27 cellular contexts compared by ENCODE assay signal in genomic region chr11:104852811-104853210, GRCh38. TPM values are rescaled to one million over a fixed set of nuclear protein-coding genes. Genes with fewer than 3 reads are reported as not detected.
"Had no signal": no experiment of that assay in that cellular context is flagged by ENCODE, and none has a peak within 500 bp of the region (broad histone marks: within the 10 kb centered on the region; RNA-seq: fewer than 3 reads in every experiment).

No MANE protein-coding gene starts in this region.

- H3K36me3 ChIP-seq: gastroesophageal sphincter, heart right ventricle, neural progenitor cell, tibial nerve had no signal

- H3K27ac ChIP-seq: epithelial cell of prostate, gastroesophageal sphincter, heart right ventricle, neural progenitor cell, tibial nerve, VCaP had no signal

- H3K4me3 ChIP-seq: gastroesophageal sphincter, heart right ventricle, mucosa of descending colon, neural progenitor cell, tibial nerve had no signal

- H3K27me3 ChIP-seq: gastroesophageal sphincter, heart right ventricle, neural progenitor cell, tibial nerve had no signal

- H2AFZ ChIP-seq: neural progenitor cell had no signal

- H3K4me1 ChIP-seq: gastroesophageal sphincter, heart right ventricle, neural progenitor cell, tibial nerve had no signal

- H3K9me3 Mint-ChIP-seq: activated CD4-positive, alpha-beta memory T cell treated with anti-CD3 and anti-CD28 coated beads, Interleukin-2, amount 10 ng/mL, durations not matched to agents 7 days and 5 days; activated naive CD4-positive, alpha-beta T cell treated with anti-CD3 and anti-CD28 coated beads for 36 hours; activated T-cell treated with anti-CD3 and anti-CD28 coated beads, Interleukin-2, amount 50 U/mL, for 24 hours; activated T-helper 2 cell treated with anti-CD3 and anti-CD28 coated beads, Interferon-gamma antibody, Interleukin-2, Interleukin-4, amounts not matched to agents 10 μg/mL and 5 μg/mL and 100 μg/mL, durations not matched to agents 14 hours and 24 hours and 36 hours; memory B cell; naive B cell; neural progenitor cell; stimulated activated naive CD8-positive, alpha-beta T cell treated with anti-CD3 and anti-CD28 coated beads, Interleukin-15, Interleukin-2, amounts not matched to agents 100 ng/mL and 50 ng/mL, for 24 hours had no signal

- H3K27me3 Mint-ChIP-seq: activated CD4-positive, alpha-beta memory T cell treated with anti-CD3 and anti-CD28 coated beads, Interleukin-2, amount 10 ng/mL, durations not matched to agents 7 days and 5 days; activated T-cell treated with anti-CD3 and anti-CD28 coated beads, Interleukin-2, amount 50 U/mL, for 24 hours; memory B cell; naive B cell; progenitor cell of endocrine pancreas; stimulated activated naive CD8-positive, alpha-beta T cell treated with anti-CD3 and anti-CD28 coated beads, Interleukin-15, Interleukin-2, amounts not matched to agents 100 ng/mL and 50 ng/mL, for 24 hours had no signal

- H3K4me1 Mint-ChIP-seq: activated CD4-positive, alpha-beta memory T cell treated with anti-CD3 and anti-CD28 coated beads, Interleukin-2, amount 10 ng/mL, durations not matched to agents 7 days and 5 days had no signal

- H3K4me3 Mint-ChIP-seq: activated CD4-positive, alpha-beta memory T cell treated with anti-CD3 and anti-CD28 coated beads, Interleukin-2, amount 10 ng/mL, durations not matched to agents 7 days and 5 days; activated naive CD4-positive, alpha-beta T cell treated with anti-CD3 and anti-CD28 coated beads for 36 hours; activated T-cell treated with anti-CD3 and anti-CD28 coated beads, Interleukin-2, amount 50 U/mL, for 24 hours; memory B cell; naive B cell; neural progenitor cell; stimulated activated naive CD8-positive, alpha-beta T cell treated with anti-CD3 and anti-CD28 coated beads, Interleukin-15, Interleukin-2, amounts not matched to agents 100 ng/mL and 50 ng/mL, for 24 hours had no signal

- H3K4me2 ChIP-seq: neural progenitor cell had no signal

- H3K9me3 ChIP-seq: gastroesophageal sphincter, heart right ventricle, mucosa of descending colon, tibial nerve had no signal

- H3K9ac ChIP-seq: neural progenitor cell had no signal

- H3K27ac Mint-ChIP-seq: activated CD4-positive, alpha-beta memory T cell treated with anti-CD3 and anti-CD28 coated beads, Interleukin-2, amount 10 ng/mL, durations not matched to agents 7 days and 5 days; activated naive CD4-positive, alpha-beta T cell treated with anti-CD3 and anti-CD28 coated beads for 36 hours; activated T-cell treated with anti-CD3 and anti-CD28 coated beads, Interleukin-2, amount 50 U/mL, for 24 hours; activated T-helper 2 cell treated with anti-CD3 and anti-CD28 coated beads, Interferon-gamma antibody, Interleukin-2, Interleukin-4, amounts not matched to agents 10 μg/mL and 5 μg/mL and 100 μg/mL, durations not matched to agents 14 hours and 24 hours and 36 hours; memory B cell; neural progenitor cell; progenitor cell of endocrine pancreas; stimulated activated naive CD8-positive, alpha-beta T cell treated with anti-CD3 and anti-CD28 coated beads, Interleukin-15, Interleukin-2, amounts not matched to agents 100 ng/mL and 50 ng/mL, for 24 hours had no signal

- DNase-seq: activated CD4-positive, alpha-beta memory T cell treated with anti-CD3 and anti-CD28 coated beads, Interleukin-2, amount 10 ng/mL, durations not matched to agents 7 days and 5 days; activated CD4-positive, alpha-beta T cell treated with anti-CD3 and anti-CD28 coated beads for 1 hour; activated naive CD4-positive, alpha-beta T cell treated with anti-CD3 and anti-CD28 coated beads for 36 hours; activated T-cell treated with anti-CD3 and anti-CD28 coated beads, Interleukin-2, amount 50 U/mL, for 24 hours; anterior cingulate cortex; dermis blood vessel endothelial cell; effector memory CD4-positive, alpha-beta T cell; heart right ventricle; left ventricle myocardium superior; mucosa of descending colon; naive B cell; right cardiac atrium; SW 1271; T-helper 2 cell had no signal

- H3K36me3 Mint-ChIP-seq: memory B cell, naive B cell, neural progenitor cell had no signal

RNA-seq across cellular contexts. Expression of gene CASP12, which starts 45.4 kb away (rescaled TPM):
- total RNA-seq: activated naive CD4-positive, alpha-beta T cell treated with anti-CD3 and anti-CD28 coated beads for 36 hours; activated T-helper 2 cell treated with anti-CD3 and anti-CD28 coated beads, Interferon-gamma antibody, Interleukin-2, Interleukin-4, amounts not matched to agents 10 μg/mL and 5 μg/mL and 100 μg/mL, durations not matched to agents 14 hours and 24 hours and 36 hours; bronchial epithelial cell; chondrocyte; left ventricle myocardium superior; osteoblast; progenitor cell of endocrine pancreas had no signal
- polyA plus RNA-seq: fibroblast of lung had no signal
